In genomic region chr11:6682936-6683861, GRCh38 we compare ENCODE assay signal across 8 cellular contexts. TPM values are rescaled to one million over a fixed set of nuclear protein-coding genes. Genes with fewer than 3 reads are reported as not detected.
DNase-seq lines count a peak whose midpoint lies in the region; ATAC-seq and TF ChIP-seq lines count a peak whose summit lies in the region.

MRPL17 (minus strand) TSS chr11:6683340; CDS start chr11:6683296, 44 bp downstream.

- peaks cover 30% of the 10 kb centered on the region for H3K36me3 ChIP-seq in WERI-Rb-1
- peaks cover 7% of the 10 kb centered on the region for H3K36me3 ChIP-seq in mammary epithelial cell (ENCODE audit: insufficient read depth, low read length)
- peaks cover 33% of the 10 kb centered on the region for H3K36me3 ChIP-seq in iPS-20b (ENCODE audit: insufficient read depth, low read depth, low read length)

- dilution Hi-C loops in mammary epithelial cell (cut with HindIII; ENCODE audit: low sequenced_read_pairs): no loop called here

- H3K9me3 ChIP-seq in WERI-Rb-1 (ENCODE audit: severe bottlenecking) (no peaks in the 10 kb centered on the region), mammary epithelial cell (replicated peaks; ENCODE audit: insufficient read depth, low read length) (no peaks in the 10 kb centered on the region), iPS-20b (ENCODE audit: insufficient read depth, low read depth, low read length) (no peaks in the 10 kb centered on the region)

- H3K4me2 ChIP-seq in mammary epithelial cell (ENCODE audit: insufficient read depth, low read depth, low read length): peak within 1 kb of the TSS; percentile 98

- peaks cover 30% of the 10 kb centered on the region for H3K79me2 ChIP-seq in mammary epithelial cell (ENCODE audit: insufficient read depth, low read length)

- DNase-seq in AG08396 (ENCODE audit: low spot score) (peak; percentile 97), NCI-H2227 (lab: John Stamatoyannopoulos, UW; ENCODE audit: unreplicated experiment) (peak; percentile 100), WERI-Rb-1 (peak; percentile 99), mammary epithelial cell (peak; percentile 98)

- H2AFZ ChIP-seq in mammary epithelial cell (ENCODE audit: low read depth, low read length): peak within 1 kb of the TSS; percentile 99

- H3K9ac ChIP-seq in mammary epithelial cell (ENCODE audit: insufficient read depth, low read length): peak within 1 kb of the TSS; percentile 89
- peak within 1 kb of the TSS; percentile 97 for H3K9ac ChIP-seq in iPS-20b (ENCODE audit: low read depth, low read length)

- CTCF ChIA-PET in mammary epithelial cell (lab: Charles Lee; ENCODE audit: low non-redundant PET): interaction anchor here (0.6 to 0.7 kb wide), 10 partner anchors 12 to 1455 kb away, joined by 3 to 5 read pairs (median 3); partner anchors contain the start of gene TPP1

- peaks cover 5% of the 10 kb centered on the region for H3K4me1 ChIP-seq in mammary epithelial cell (ENCODE audit: insufficient read depth, low read length)
- 0 out of 2 replicates have a peak, but pooled peaks cover 14% of the 10 kb centered on the region for H3K4me1 ChIP-seq in iPS-20b (ENCODE audit: insufficient read depth, low read length)

- H3K4me3 ChIP-seq in WERI-Rb-1 (ENCODE audit: low read depth, low read length) (peak within 1 kb of the TSS; percentile 83), mammary epithelial cell (replicated peaks in 1 of 3; ENCODE audit: insufficient read depth in 1 of 3, low read depth in 2 of 3, low read length in 3 of 3) (peak within 1 kb of the TSS; percentile 72 to 98 (median 90)), iPS-20b (ENCODE audit: low read length) (peak within 1 kb of the TSS; percentile 98), skin epidermis (peak within 1 kb of the TSS; percentile 59 to 77 (median 69))

- WGBS in mammary epithelial cell (ENCODE audit: low coverage, missing lambda C conversion rate): under 1% methylated on average over 46 of the region's 70 CpGs

- in situ Hi-C loops in mammary epithelial cell (cut with MboI; ENCODE audit: low sequenced_read_pairs in 2 of 2): loop anchor here (5.0 to 10.0 kb wide), 2 partner anchors 81 to 148 kb away; partner anchors contain the start of genes ILK (in 1 of the 2) and RRP8 (in 1 of the 2)

- BruUV-seq in mammary epithelial cell (replicated peaks; lab: Mats Ljungman, UMichigan): TSS peak; percentile 59

- ATAC-seq in GM18907 (IDR thresholded peaks at IDR 0.05; ENCODE audit: unreplicated experiment) (peak; percentile 95), HG03159 (IDR thresholded peaks at IDR 0.05; ENCODE audit: unreplicated experiment) (peak; percentile 92)

- TF ChIP-seq CTCF in WERI-Rb-1 (IDR thresholded peaks at IDR 0.05; ENCODE audit: low read depth, low read length) (peak; percentile 78), mammary epithelial cell (conservative IDR thresholded peaks at IDR 0.05 in 1 of 2, IDR thresholded peaks at IDR 0.05 in 1 of 2; ENCODE audit: extremely low read depth in 1 of 2, insufficient read depth in 1 of 2, low read depth in 1 of 2, low read length in 2 of 2) (peak; percentile 67 to 84)

- H3K27me3 ChIP-seq in WERI-Rb-1 (ENCODE audit: insufficient read depth, low read depth, severe bottlenecking) (no peaks in the 10 kb centered on the region), mammary epithelial cell (ENCODE audit: insufficient read depth, low read length) (no peaks in the 10 kb centered on the region), iPS-20b (ENCODE audit: insufficient read depth, low read length) (no peaks in the 10 kb centered on the region)

- no peaks in the 10 kb centered on the region for H4K20me1 ChIP-seq in mammary epithelial cell (ENCODE audit: insufficient read depth, low read length)

- H3K27ac ChIP-seq in WERI-Rb-1 (peak within 1 kb of the TSS; percentile 91), mammary epithelial cell (ENCODE audit: insufficient read depth, low read depth, low read length) (peak within 1 kb of the TSS; percentile 66), iPS-20b (ENCODE audit: low read length) (peak within 1 kb of the TSS; percentile 81), skin epidermis (peak within 1 kb of the TSS in 20 of 21 experiments; percentile 67 to 95 (median 88))

- intact Hi-C loops in mammary epithelial cell (cut with micrococcal nuclease): loop anchor here (1.0 kb wide), 3 partner anchors 64 to 152 kb away; partner anchors contain the start of gene TPP1

RNA-seq across cellular contexts. Expression of gene MRPL17, which starts in this region (rescaled TPM):
- total RNA-seq in mammary epithelial cell: 10 to 100 TPM; 23.8 to 95.9 TPM
- polyA plus RNA-seq in mammary epithelial cell: 85.0 TPM
- 28.8 TPM for polyA minus RNA-seq in mammary epithelial cell

Comparison
In these comparisons a context has a peak if more than half of its experiments do, and no peak if none do; other contexts are left out.
1. Peak in every context shown above with its lines: DNase-seq, ATAC-seq, H3K4me3 ChIP-seq and H3K27ac ChIP-seq.